ENCODE assay signal across 3 cellular contexts in the genomic region with DNA sequence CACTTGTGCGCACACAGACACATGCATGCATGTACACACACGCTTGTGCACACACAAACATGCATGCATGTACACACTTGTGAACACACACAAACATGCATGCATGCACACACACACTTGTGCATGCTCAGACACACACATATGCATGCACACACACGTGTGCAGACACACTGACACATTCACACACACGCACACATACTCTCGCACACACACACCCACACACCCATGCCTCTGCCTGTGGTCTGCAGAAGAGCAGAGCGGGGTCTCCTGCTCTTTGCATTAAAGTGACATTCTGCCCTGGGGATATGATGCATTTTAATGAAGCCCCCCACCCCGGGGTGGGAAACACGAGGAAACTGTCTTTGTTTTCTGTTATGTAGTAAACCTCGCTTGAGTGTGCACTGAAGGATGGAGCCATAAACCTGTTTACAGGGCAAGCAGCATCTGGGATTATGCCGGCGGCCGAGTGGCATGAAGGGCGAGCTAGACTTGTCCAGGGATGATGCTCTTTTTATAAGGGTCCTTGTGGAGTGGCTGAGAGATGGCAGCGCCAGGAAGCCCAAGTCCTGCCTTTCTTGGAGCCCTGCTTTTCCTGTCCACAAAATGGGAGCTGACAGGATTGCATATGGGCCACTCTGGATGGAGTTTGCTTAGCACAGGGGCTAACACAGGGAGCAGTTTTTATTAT.
TF ChIP-seq lines count a peak whose summit lies in the region.

No MANE protein-coding gene starts in this region.

TF ChIP-seq in SK-N-SH, 30 proteins besides CTCF, POLR2A, EP300 and RAD21 (continues in another document):
- TF ChIP-seq FOSL2 (IDR thresholded peaks at IDR 0.05; ENCODE audit: borderline replicate concordance, low read depth) (no peak), MEF2A (IDR thresholded peaks at IDR 0.05; ENCODE audit: borderline replicate concordance, low read depth) (no peak), USF1 (IDR thresholded peaks at IDR 0.05; ENCODE audit: borderline replicate concordance, low read depth) (no peak), FOXJ3 (CRISPR knock-in tag; IDR thresholded peaks at IDR 0.05) (no peak), SMC3 (IDR thresholded peaks at IDR 0.05; ENCODE audit: low read depth, low read length) (no peak), MAX (IDR thresholded peaks at IDR 0.05; ENCODE audit: low read depth) (no peak), RXRA (IDR thresholded peaks at IDR 0.05; ENCODE audit: borderline replicate concordance, low read depth) (no peak), IRF3 (IDR thresholded peaks at IDR 0.05; ENCODE audit: low read depth, low read length) (no peak)
- TF ChIP-seq, protein P1, sequence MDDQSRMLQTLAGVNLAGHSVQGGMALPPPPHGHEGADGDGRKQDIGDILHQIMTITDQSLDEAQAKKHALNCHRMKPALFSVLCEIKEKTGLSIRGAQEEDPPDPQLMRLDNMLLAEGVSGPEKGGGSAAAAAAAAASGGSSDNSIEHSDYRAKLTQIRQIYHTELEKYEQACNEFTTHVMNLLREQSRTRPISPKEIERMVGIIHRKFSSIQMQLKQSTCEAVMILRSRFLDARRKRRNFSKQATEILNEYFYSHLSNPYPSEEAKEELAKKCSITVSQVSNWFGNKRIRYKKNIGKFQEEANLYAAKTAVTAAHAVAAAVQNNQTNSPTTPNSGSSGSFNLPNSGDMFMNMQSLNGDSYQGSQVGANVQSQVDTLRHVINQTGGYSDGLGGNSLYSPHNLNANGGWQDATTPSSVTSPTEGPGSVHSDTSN (IDR thresholded peaks at IDR 0.05), result no peak

TF ChIP-seq in SK-N-SH treated with all-trans-retinoic acid at 6 μM for 48 hours, 23 proteins besides CTCF, POLR2A, EP300 and RAD21:
- TF ChIP-seq GLIS3 (CRISPR knock-in tag; IDR thresholded peaks at IDR 0.05) (no peak), ZNF8 (CRISPR knock-in tag; IDR thresholded peaks at IDR 0.05) (no peak), BACH2 (CRISPR knock-in tag; IDR thresholded peaks at IDR 0.05; ENCODE audit: borderline replicate concordance) (no peak), PPARA (CRISPR knock-in tag; IDR thresholded peaks at IDR 0.05; ENCODE audit: borderline replicate concordance) (no peak), TCF4 (CRISPR knock-in tag; IDR thresholded peaks at IDR 0.05; ENCODE audit: borderline replicate concordance) (no peak), ZNF565 (CRISPR knock-in tag; conservative IDR thresholded peaks at IDR 0.05; ENCODE audit: low read depth) (no peak), CSDC2 (CRISPR knock-in tag; IDR thresholded peaks at IDR 0.05) (no peak), ZC3H10 (CRISPR knock-in tag; IDR thresholded peaks at IDR 0.05) (no peak), ESRRG (CRISPR knock-in tag; IDR thresholded peaks at IDR 0.05) (no peak), ZFP3 (CRISPR knock-in tag; IDR thresholded peaks at IDR 0.05) (no peak), SNAI2 (CRISPR knock-in tag; IDR thresholded peaks at IDR 0.05) (no peak), ZFP30 (CRISPR knock-in tag; IDR thresholded peaks at IDR 0.05) (no peak), ISL1 (CRISPR knock-in tag; IDR thresholded peaks at IDR 0.05) (no peak), ARNTL (CRISPR knock-in tag; IDR thresholded peaks at IDR 0.05; ENCODE audit: borderline replicate concordance, low read depth) (no peak)
- TF ChIP-seq, protein P2, sequence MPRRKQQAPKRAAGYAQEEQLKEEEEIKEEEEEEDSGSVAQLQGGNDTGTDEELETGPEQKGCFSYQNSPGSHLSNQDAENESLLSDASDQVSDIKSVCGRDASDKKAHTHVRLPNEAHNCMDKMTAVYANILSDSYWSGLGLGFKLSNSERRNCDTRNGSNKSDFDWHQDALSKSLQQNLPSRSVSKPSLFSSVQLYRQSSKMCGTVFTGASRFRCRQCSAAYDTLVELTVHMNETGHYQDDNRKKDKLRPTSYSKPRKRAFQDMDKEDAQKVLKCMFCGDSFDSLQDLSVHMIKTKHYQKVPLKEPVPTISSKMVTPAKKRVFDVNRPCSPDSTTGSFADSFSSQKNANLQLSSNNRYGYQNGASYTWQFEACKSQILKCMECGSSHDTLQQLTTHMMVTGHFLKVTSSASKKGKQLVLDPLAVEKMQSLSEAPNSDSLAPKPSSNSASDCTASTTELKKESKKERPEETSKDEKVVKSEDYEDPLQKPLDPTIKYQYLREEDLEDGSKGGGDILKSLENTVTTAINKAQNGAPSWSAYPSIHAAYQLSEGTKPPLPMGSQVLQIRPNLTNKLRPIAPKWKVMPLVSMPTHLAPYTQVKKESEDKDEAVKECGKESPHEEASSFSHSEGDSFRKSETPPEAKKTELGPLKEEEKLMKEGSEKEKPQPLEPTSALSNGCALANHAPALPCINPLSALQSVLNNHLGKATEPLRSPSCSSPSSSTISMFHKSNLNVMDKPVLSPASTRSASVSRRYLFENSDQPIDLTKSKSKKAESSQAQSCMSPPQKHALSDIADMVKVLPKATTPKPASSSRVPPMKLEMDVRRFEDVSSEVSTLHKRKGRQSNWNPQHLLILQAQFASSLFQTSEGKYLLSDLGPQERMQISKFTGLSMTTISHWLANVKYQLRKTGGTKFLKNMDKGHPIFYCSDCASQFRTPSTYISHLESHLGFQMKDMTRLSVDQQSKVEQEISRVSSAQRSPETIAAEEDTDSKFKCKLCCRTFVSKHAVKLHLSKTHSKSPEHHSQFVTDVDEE (CRISPR knock-in tag; IDR thresholded peaks at IDR 0.05), result no peak
- TF ChIP-seq, protein P3, sequence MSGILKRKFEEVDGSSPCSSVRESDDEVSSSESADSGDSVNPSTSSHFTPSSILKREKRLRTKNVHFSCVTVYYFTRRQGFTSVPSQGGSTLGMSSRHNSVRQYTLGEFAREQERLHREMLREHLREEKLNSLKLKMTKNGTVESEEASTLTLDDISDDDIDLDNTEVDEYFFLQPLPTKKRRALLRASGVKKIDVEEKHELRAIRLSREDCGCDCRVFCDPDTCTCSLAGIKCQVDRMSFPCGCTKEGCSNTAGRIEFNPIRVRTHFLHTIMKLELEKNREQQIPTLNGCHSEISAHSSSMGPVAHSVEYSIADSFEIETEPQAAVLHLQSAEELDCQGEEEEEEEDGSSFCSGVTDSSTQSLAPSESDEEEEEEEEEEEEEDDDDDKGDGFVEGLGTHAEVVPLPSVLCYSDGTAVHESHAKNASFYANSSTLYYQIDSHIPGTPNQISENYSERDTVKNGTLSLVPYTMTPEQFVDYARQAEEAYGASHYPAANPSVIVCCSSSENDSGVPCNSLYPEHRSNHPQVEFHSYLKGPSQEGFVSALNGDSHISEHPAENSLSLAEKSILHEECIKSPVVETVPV (CRISPR knock-in tag; IDR thresholded peaks at IDR 0.05), result no peak

TF ChIP-seq in H1, 55 proteins besides CTCF, POLR2A, EP300 and RAD21:
- TF ChIP-seq RNF2 (IDR thresholded peaks at IDR 0.05; ENCODE audit: borderline replicate concordance, low read depth, low read length, missing control alignments, poor library complexity, severe bottlenecking) (no peak), CHD1 (IDR thresholded peaks at IDR 0.05; ENCODE audit: low read depth, low read length) (no peak), TCF12 (IDR thresholded peaks at IDR 0.05; ENCODE audit: low read depth, low read length) (no peak), KDM1A (IDR thresholded peaks at IDR 0.05; ENCODE audit: borderline replicate concordance, low read length) (no peak), HDAC6 (IDR thresholded peaks at IDR 0.05; ENCODE audit: low read depth, low read length) (no peak), EZH2 (IDR thresholded peaks at IDR 0.05; ENCODE audit: low read depth, low read length, severe bottlenecking) (no peak), GTF2F1 (IDR thresholded peaks at IDR 0.05; ENCODE audit: borderline replicate concordance, low read depth, low read length) (no peak), SUZ12 (IDR thresholded peaks at IDR 0.05; ENCODE audit: low read length) (no peak), ASH2L (IDR thresholded peaks at IDR 0.05; ENCODE audit: low read length) (no peak), BRCA1 (IDR thresholded peaks at IDR 0.05; ENCODE audit: low read depth, low read length) (no peak), CHD2 (IDR thresholded peaks at IDR 0.05; ENCODE audit: low read length) (no peak)
- TF ChIP-seq, protein P4, sequence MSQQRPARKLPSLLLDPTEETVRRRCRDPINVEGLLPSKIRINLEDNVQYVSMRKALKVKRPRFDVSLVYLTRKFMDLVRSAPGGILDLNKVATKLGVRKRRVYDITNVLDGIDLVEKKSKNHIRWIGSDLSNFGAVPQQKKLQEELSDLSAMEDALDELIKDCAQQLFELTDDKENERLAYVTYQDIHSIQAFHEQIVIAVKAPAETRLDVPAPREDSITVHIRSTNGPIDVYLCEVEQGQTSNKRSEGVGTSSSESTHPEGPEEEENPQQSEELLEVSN (IDR thresholded peaks at IDR 0.05), result no peak
